ENCODE assay signal across 1 cellular context in genomic region chr2:40096360-40096759, GRCh38.
TF ChIP-seq lines count a peak whose summit lies in the region.

No MANE protein-coding gene starts in this region.

TF ChIP-seq in GM23338, 12 proteins besides CTCF, POLR2A, EP300 and RAD21 (continued from another document):
- TF ChIP-seq ZNF462 (CRISPR knock-in tag; IDR thresholded peaks at IDR 0.05) (no peak), JUNB (IDR thresholded peaks at IDR 0.05; ENCODE audit: unreplicated experiment) (no peak), CREB1 (CRISPR knock-in tag; IDR thresholded peaks at IDR 0.05; ENCODE audit: low read depth) (no peak), POLR2AphosphoS5 (IDR thresholded peaks at IDR 0.05; ENCODE audit: low read depth) (no peak), ZNF331 (CRISPR knock-in tag; IDR thresholded peaks at IDR 0.05; ENCODE audit: low read depth) (no peak), NANOG (IDR thresholded peaks at IDR 0.05; ENCODE audit: borderline replicate concordance) (no peak)
- TF ChIP-seq, protein P1, sequence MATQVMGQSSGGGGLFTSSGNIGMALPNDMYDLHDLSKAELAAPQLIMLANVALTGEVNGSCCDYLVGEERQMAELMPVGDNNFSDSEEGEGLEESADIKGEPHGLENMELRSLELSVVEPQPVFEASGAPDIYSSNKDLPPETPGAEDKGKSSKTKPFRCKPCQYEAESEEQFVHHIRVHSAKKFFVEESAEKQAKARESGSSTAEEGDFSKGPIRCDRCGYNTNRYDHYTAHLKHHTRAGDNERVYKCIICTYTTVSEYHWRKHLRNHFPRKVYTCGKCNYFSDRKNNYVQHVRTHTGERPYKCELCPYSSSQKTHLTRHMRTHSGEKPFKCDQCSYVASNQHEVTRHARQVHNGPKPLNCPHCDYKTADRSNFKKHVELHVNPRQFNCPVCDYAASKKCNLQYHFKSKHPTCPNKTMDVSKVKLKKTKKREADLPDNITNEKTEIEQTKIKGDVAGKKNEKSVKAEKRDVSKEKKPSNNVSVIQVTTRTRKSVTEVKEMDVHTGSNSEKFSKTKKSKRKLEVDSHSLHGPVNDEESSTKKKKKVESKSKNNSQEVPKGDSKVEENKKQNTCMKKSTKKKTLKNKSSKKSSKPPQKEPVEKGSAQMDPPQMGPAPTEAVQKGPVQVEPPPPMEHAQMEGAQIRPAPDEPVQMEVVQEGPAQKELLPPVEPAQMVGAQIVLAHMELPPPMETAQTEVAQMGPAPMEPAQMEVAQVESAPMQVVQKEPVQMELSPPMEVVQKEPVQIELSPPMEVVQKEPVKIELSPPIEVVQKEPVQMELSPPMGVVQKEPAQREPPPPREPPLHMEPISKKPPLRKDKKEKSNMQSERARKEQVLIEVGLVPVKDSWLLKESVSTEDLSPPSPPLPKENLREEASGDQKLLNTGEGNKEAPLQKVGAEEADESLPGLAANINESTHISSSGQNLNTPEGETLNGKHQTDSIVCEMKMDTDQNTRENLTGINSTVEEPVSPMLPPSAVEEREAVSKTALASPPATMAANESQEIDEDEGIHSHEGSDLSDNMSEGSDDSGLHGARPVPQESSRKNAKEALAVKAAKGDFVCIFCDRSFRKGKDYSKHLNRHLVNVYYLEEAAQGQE (IDR thresholded peaks at IDR 0.05; ENCODE audit: unreplicated experiment), result no peak
TF ChIP-seq in GM23338: peak in this region for 0.
